Comparison of ENCODE assay signal across 14 cellular contexts in genomic region chrX:112341598-112341997, GRCh38.
"Had no signal": no experiment of that assay in that cellular context is flagged by ENCODE, and none has a peak within 500 bp of the region (broad histone marks: within the 10 kb centered on the region; RNA-seq: fewer than 3 reads in every experiment).

No MANE protein-coding gene starts in this region.

- H3K36me3 ChIP-seq: breast epithelium, gastroesophageal sphincter, heart right ventricle, tibial artery had no signal

- H3K9me3 ChIP-seq: breast epithelium, gastroesophageal sphincter, tibial artery had no signal

- H3K4me3 ChIP-seq: breast epithelium, gastroesophageal sphincter, heart right ventricle, lung, tibial artery had no signal

- ATAC-seq: activated CD8-positive, alpha-beta T cell treated with anti-CD3 and anti-CD28 coated beads, Interleukin-2, amount 10 ng/mL, durations not matched to agents 7 days and 5 days; gastroesophageal sphincter; heart right ventricle; stimulated activated effector memory CD8-positive, alpha-beta T cell treated with anti-CD3 and anti-CD28 coated beads, Interleukin-12 subunit alpha, Interleukin-12 subunit beta, amount 100 ng/mL, for 72 hours had no signal

- H3K27ac ChIP-seq: breast epithelium, gastroesophageal sphincter, heart right ventricle, tibial artery had no signal

- H3K27me3 ChIP-seq: gastroesophageal sphincter, tibial artery had no signal

- H3K4me1 ChIP-seq: breast epithelium, gastroesophageal sphincter, heart right ventricle, tibial artery had no signal

- DNase-seq: activated CD4-positive, alpha-beta T cell treated with anti-CD3 and anti-CD28 coated beads, Interleukin-2, amount 10 ng/mL, durations not matched to agents 24 days and 14 days; activated CD4-positive, CD25-positive, alpha-beta regulatory T cell; activated CD8-positive, alpha-beta memory T cell treated with anti-CD3 and anti-CD28 coated beads, Interleukin-2, amount 50 U/mL, for 4 hours; activated CD8-positive, alpha-beta T cell treated with anti-CD3 and anti-CD28 coated beads, Interleukin-2, amount 10 ng/mL, durations not matched to agents 7 days and 5 days; activated effector memory CD4-positive, alpha-beta T cell treated with anti-CD3 and anti-CD28 coated beads, Interleukin-2, amount 50 U/mL, for 16 hours; activated naive CD8-positive, alpha-beta T cell treated with anti-CD3 and anti-CD28 coated beads for 36 hours; activated T-cell treated with anti-CD3 and anti-CD28 coated beads, Interleukin-2, amount 50 U/mL, for 48 hours; effector memory CD4-positive, alpha-beta T cell; heart right ventricle; tibial artery had no signal
